Comparison of ENCODE assay signal across 25 cellular contexts in the genomic region with DNA sequence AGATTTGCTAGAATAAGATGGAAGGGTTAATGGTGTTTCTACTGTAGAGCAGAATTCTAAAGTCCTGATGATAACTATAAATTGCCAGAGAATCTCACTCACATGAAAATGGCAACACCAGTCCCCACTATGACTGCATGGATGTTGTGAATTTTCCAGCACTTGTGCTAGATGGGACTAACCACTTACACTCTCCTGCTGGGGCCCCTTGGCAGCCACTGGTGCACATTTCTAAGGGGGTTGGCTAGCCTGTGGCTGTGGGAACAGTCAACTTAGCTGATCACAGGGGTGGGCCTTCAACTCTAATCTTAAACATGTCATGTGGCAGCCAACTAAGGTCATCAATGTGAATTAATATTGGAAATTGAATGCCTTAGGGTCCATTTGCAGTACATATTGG.
"Had no signal": no experiment of that assay in that cellular context is flagged by ENCODE, and none has a peak within 500 bp of the region (broad histone marks: within the 10 kb centered on the region; RNA-seq: fewer than 3 reads in every experiment).

No MANE protein-coding gene starts in this region.

- H3K4me3 ChIP-seq: adrenal gland, body of pancreas, colonic mucosa had no signal

- ATAC-seq: activated CD4-positive, alpha-beta T cell treated with anti-CD3 and anti-CD28 coated beads for 36 hours; activated CD8-positive, alpha-beta memory T cell treated with anti-CD3 and anti-CD28 coated beads, Interleukin-2, amount 10 ng/mL, durations not matched to agents 7 days and 5 days; activated CD8-positive, alpha-beta T cell treated with anti-CD3 and anti-CD28 coated beads, Interleukin-2, amount 10 ng/mL, durations not matched to agents 7 days and 5 days; activated naive CD8-positive, alpha-beta T cell treated with anti-CD3 and anti-CD28 coated beads, Interleukin-2, amount 50 U/mL, for 24 hours; body of pancreas had no signal

- H3K9me3 ChIP-seq: adrenal gland, body of pancreas, colonic mucosa had no signal

- DNase-seq: activated CD4-positive, alpha-beta memory T cell treated with anti-CD3 and anti-CD28 coated beads for 36 hours; activated CD4-positive, alpha-beta T cell treated with anti-CD3 and anti-CD28 coated beads for 36 hours; activated CD4-positive, alpha-beta T cell treated with anti-CD3 and anti-CD28 coated beads, Interleukin-2, amount 10 ng/mL, durations not matched to agents 24 days and 14 days; activated CD4-positive, CD25-positive, alpha-beta regulatory T cell; activated CD4-positive, CD25-positive, alpha-beta regulatory T cell treated with anti-CD3 and anti-CD28 coated beads, Interleukin-2, amount 50 U/mL, for 72 hours; activated CD8-positive, alpha-beta memory T cell treated with anti-CD3 and anti-CD28 coated beads, Interleukin-2, amount 10 ng/mL, durations not matched to agents 7 days and 5 days; activated CD8-positive, alpha-beta memory T cell treated with anti-CD3 and anti-CD28 coated beads, Interleukin-2, amount 50 U/mL, for 4 hours; activated CD8-positive, alpha-beta T cell treated with anti-CD3 and anti-CD28 coated beads, Interleukin-2, amount 10 ng/mL, durations not matched to agents 7 days and 5 days; activated effector memory CD4-positive, alpha-beta T cell treated with anti-CD3 and anti-CD28 coated beads, Interleukin-2, amount 50 U/mL, for 16 hours; activated naive CD4-positive, alpha-beta T cell treated with anti-CD3 and anti-CD28 coated beads for 36 hours; activated naive CD8-positive, alpha-beta T cell treated with anti-CD3 and anti-CD28 coated beads for 36 hours; activated naive CD8-positive, alpha-beta T cell treated with anti-CD3 and anti-CD28 coated beads, Interleukin-2, amount 50 U/mL, for 24 hours; activated T-cell treated with anti-CD3 and anti-CD28 coated beads, Interleukin-2, amount 50 U/mL, for 1 hour; activated T-cell treated with anti-CD3 and anti-CD28 coated beads, Interleukin-2, amount 50 U/mL, for 48 hours; adrenal gland; amygdala; aorta; body of pancreas; central memory CD4-positive, alpha-beta T cell; cerebellar nuclear complex; colonic mucosa; effector CD8-positive, alpha-beta T cell; foreskin fibroblast; T-helper 2 cell had no signal

- H3K27ac ChIP-seq: adrenal gland, body of pancreas, colonic mucosa, epithelial cell of prostate had no signal

- H3K4me1 ChIP-seq: adrenal gland, body of pancreas, colonic mucosa had no signal

- H3K36me3 ChIP-seq: adrenal gland, colonic mucosa had no signal

- H3K27me3 ChIP-seq: adrenal gland, body of pancreas, colonic mucosa had no signal
